ENCODE assay signal across 8 cellular contexts in the genomic region with DNA sequence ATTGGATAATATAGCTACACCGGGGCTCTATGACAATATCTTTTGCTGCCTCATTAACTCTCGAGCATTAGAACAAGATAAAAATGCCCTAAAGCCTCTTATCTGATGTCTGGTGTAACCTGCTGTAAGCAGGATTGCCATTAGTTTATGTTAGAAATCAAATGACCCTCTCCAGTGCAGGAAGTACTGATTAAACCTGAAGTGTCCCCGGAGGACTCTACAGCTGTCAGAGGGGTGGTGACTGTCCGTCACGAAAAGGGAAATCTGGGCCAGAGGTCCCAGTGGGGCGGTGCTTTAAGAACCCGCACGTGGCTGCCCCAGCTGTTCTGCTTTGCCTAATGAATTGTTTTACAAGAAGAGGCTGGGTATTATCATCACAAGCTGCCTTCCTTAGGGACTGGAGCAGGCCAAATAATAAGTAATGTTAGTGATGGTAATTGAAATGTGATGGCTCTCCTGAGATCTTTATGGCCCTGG. TPM values are rescaled to one million over a fixed set of nuclear protein-coding genes. Genes with fewer than 3 reads are reported as not detected.
DNase-seq lines count a peak whose midpoint lies in the region; ATAC-seq and TF ChIP-seq lines count a peak whose summit lies in the region.

No MANE protein-coding gene starts in this region.

- intact Hi-C loops in PC-9 (cut with micrococcal nuclease; ENCODE audit: unreplicated experiment) = no loop called here

- CTCF ChIA-PET in PC-9 (lab: Charles Lee) = no interaction called here

- no peak overlapping the region for H3K4me2 ChIP-seq in PC-9

- H3K9me3 ChIP-seq in PC-9 (ENCODE audit: insufficient read depth, low read depth) = no peaks in the 10 kb centered on the region

- H3K79me2 ChIP-seq in PC-9 (ENCODE audit: low read depth) = no peaks in the 10 kb centered on the region

- DNase-seq in NCI-H2227 treated with DMSO at 0.1 percent for 48 hours (lab: John Stamatoyannopoulos, UW) = peak; percentile 76
- peak; percentile 72 for DNase-seq in fibroblast of villous mesenchyme (ENCODE audit: low read depth)
- peak; percentile 87 for DNase-seq in retina
- DNase-seq in dedifferentiated amniotic fluid mesenchymal stem cell (ENCODE audit: extremely low spot score) = no peak
- DNase-seq in PC-9 = no peak
- DNase-seq in activated CD8-positive, alpha-beta memory T cell treated with anti-CD3 and anti-CD28 coated beads, Interleukin-2, amount 50 U/mL, for 4 hours = no peak

- H4K20me1 ChIP-seq in PC-9 (ENCODE audit: insufficient read depth) = 0 out of 2 replicates have a peak, but pooled peaks cover 10% of the 10 kb centered on the region

- TF ChIP-seq CTCF in fibroblast of villous mesenchyme (IDR thresholded peaks at IDR 0.05; ENCODE audit: insufficient read depth, low read depth, low read length) (no peak), PC-9 (conservative IDR thresholded peaks at IDR 0.05) (no peak)

- no TSS peak for BruUV-seq in PC-9 (replicated peaks; lab: Mats Ljungman, UMichigan)

- peak; percentile 78 for ATAC-seq in GM19463 (IDR thresholded peaks at IDR 0.05; ENCODE audit: unreplicated experiment)
- ATAC-seq in GM18861 (IDR thresholded peaks at IDR 0.05; ENCODE audit: unreplicated experiment) = no peak

- no peak overlapping the region for H2AFZ ChIP-seq in PC-9

- peaks cover 8% of the 10 kb centered on the region; the same call in 1 of the 2 replicates for H3F3A ChIP-seq in PC-9 (ENCODE audit: insufficient read depth, low read depth)

- no peaks in the 10 kb centered on the region for H3K9me2 ChIP-seq in PC-9 (ENCODE audit: insufficient read depth)

- H3K27ac ChIP-seq in PC-9 = no peak overlapping the region

- POLR2A ChIA-PET in PC-9 (lab: Charles Lee; ENCODE audit: unreplicated experiment) = interaction anchor here (0.6 to 0.7 kb wide), 2 partner anchors 90 to 497 kb away, joined by 5 to 8 read pairs; no protein-coding TSS in a partner anchor

- H3K4me1 ChIP-seq in PC-9 (replicated peaks; ENCODE audit: insufficient read depth) = no peaks in the 10 kb centered on the region

- H3K4me3 ChIP-seq in fibroblast of villous mesenchyme (ENCODE audit: low read depth, low read length) = no peak overlapping the region
- no peak overlapping the region for H3K4me3 ChIP-seq in PC-9

- no peaks in the 10 kb centered on the region for H3K36me3 ChIP-seq in PC-9 (ENCODE audit: low read depth)

- no peaks in the 10 kb centered on the region for H3K27me3 ChIP-seq in PC-9 (ENCODE audit: insufficient read depth, low read depth)

RNA-seq across cellular contexts. Expression of gene LIN52, which starts 55.7 kb away (rescaled TPM):
- total RNA-seq in fibroblast of villous mesenchyme (10.0 and 11.2 TPM in 2 replicates), PC-9 (2021) (18.8 TPM in 2 replicates)

RNA-seq across cellular contexts. Expression of gene ALDH6A1, which starts 56.2 kb away (rescaled TPM):
- total RNA-seq in fibroblast of villous mesenchyme (10.6 and 16.0 TPM in 2 replicates), PC-9 (2021) (53.1 and 54.5 TPM in 2 replicates)

Comparison
In these comparisons a context has a peak if more than half of its experiments do, and no peak if none do; other contexts are left out.
1. DNase-seq: peak in NCI-H2227 treated with DMSO at 0.1 percent for 48 hours (single experiment), fibroblast of villous mesenchyme (single experiment) and retina (single experiment); none in dedifferentiated amniotic fluid mesenchymal stem cell (single experiment), PC-9 (0 of 2) and activated CD8-positive, alpha-beta memory T cell treated with anti-CD3 and anti-CD28 coated beads, Interleukin-2, amount 50 U/mL, for 4 hours (single experiment).